In genomic region chr11:111422494-111423249, GRCh38 we compare ENCODE assay signal across 9 cellular contexts. TPM values are rescaled to one million over a fixed set of nuclear protein-coding genes. Genes with fewer than 3 reads are reported as not detected.
DNase-seq lines count a peak whose midpoint lies in the region; ATAC-seq and TF ChIP-seq lines count a peak whose summit lies in the region.
"Had no signal": no experiment of that assay in that cellular context is flagged by ENCODE, and none has a peak within 500 bp of the region (broad histone marks: within the 10 kb centered on the region; RNA-seq: fewer than 3 reads in every experiment).

No MANE protein-coding gene starts in this region.

- peak; percentile 90 for DNase-seq in HT-29 (ENCODE audit: low spot score)
- peak; percentile 57 to 63 for DNase-seq in PC-9
- DNase-seq in activated naive CD4-positive, alpha-beta T cell treated with anti-CD3 and anti-CD28 coated beads, Interleukin-2, amount 50 U/mL, for 72 hours (ENCODE audit: low spot score in 2 of 2): peak in 1 of 2 donors; percentile 67
- DNase-seq in hypothalamus (lab: John Stamatoyannopoulos, UW): peak in 38 of 51 donors; percentile 3 to 69 (median 32)
- DNase-seq in stimulated activated CD4-positive, alpha-beta T cell treated with anti-CD3 and anti-CD28 coated beads, Interleukin-1b, Interleukin-23, amount 100 ng/mL, for 48 hours: peak; percentile 47
- DNase-seq in immature natural killer cell: no peak

- peaks cover 0 to 4% of the 10 kb centered on the region in 2 donors for H3K9me3 Mint-ChIP-seq in activated naive CD4-positive, alpha-beta T cell treated with anti-CD3 and anti-CD28 coated beads, Interleukin-2, amount 50 U/mL, for 72 hours
- H3K9me3 Mint-ChIP-seq in immature natural killer cell: no peaks in the 10 kb centered on the region

- H3K4me3 ChIP-seq in DOHH2 (ENCODE audit: low read length): peak overlapping the region; percentile 16; the same call in 1 of the 2 replicates
- H3K4me3 ChIP-seq in PC-9: no peak overlapping the region

- peaks cover 11% of the 10 kb centered on the region; the same call in 1 of the 2 replicates for H3K9me3 ChIP-seq in DOHH2 (ENCODE audit: control insufficient read depth, insufficient read depth, low read length)
- no peaks in the 10 kb centered on the region for H3K9me3 ChIP-seq in PC-9 (ENCODE audit: insufficient read depth, low read depth)

- BruUV-seq in PC-9 (replicated peaks; lab: Mats Ljungman, UMichigan): no TSS peak

- intact Hi-C loops in PC-9 (cut with micrococcal nuclease; ENCODE audit: unreplicated experiment): loop anchor here (1.0 to 10.0 kb wide), 4 partner anchors 24 to 518 kb away; no protein-coding TSS in a partner anchor

- H3K27me3 Mint-ChIP-seq in immature natural killer cell (ENCODE audit: low read depth in 3 of 3): peaks cover 0 to 4% (median 2%) of the 10 kb centered on the region in 3 donors
- H3K27me3 Mint-ChIP-seq: activated naive CD8-positive, alpha-beta T cell had no signal

- POLR2A ChIA-PET in PC-9 (lab: Charles Lee; ENCODE audit: unreplicated experiment): no interaction called here

- ATAC-seq in GM21515 (IDR thresholded peaks at IDR 0.05; ENCODE audit: unreplicated experiment): peak; percentile 78
- ATAC-seq in activated naive CD4-positive, alpha-beta T cell treated with anti-CD3 and anti-CD28 coated beads, Interleukin-2, amount 50 U/mL, for 72 hours: peak; percentile 74 to 88

- CTCF ChIA-PET in PC-9 (lab: Charles Lee): interaction anchor here (0.6 kb wide), 1 partner anchor 61 kb away, joined by 3 read pairs; no protein-coding TSS in a partner anchor

- H3K27ac ChIP-seq in DOHH2 (ENCODE audit: low read depth, low read length): peak overlapping the region; percentile 69
- no peak overlapping the region for H3K27ac ChIP-seq in PC-9

- H3K4me1 Mint-ChIP-seq in immature natural killer cell: peaks cover 6 to 11% of the 10 kb centered on the region in 2 donors

- H2AFZ ChIP-seq in PC-9: no peak overlapping the region

- H3K36me3 Mint-ChIP-seq in activated naive CD4-positive, alpha-beta T cell treated with anti-CD3 and anti-CD28 coated beads, Interleukin-2, amount 50 U/mL, for 72 hours: peaks cover 0 to 14% of the 10 kb centered on the region in 2 donors
- no peaks in the 10 kb centered on the region for H3K36me3 Mint-ChIP-seq in immature natural killer cell

- no peak overlapping the region for H3K27ac Mint-ChIP-seq in activated naive CD4-positive, alpha-beta T cell treated with anti-CD3 and anti-CD28 coated beads, Interleukin-2, amount 50 U/mL, for 72 hours
- no peak overlapping the region for H3K27ac Mint-ChIP-seq in immature natural killer cell
- H3K27ac Mint-ChIP-seq: activated naive CD8-positive, alpha-beta T cell had no signal

- H3K27me3 ChIP-seq in DOHH2 (ENCODE audit: control insufficient read depth, low read length) (no peaks in the 10 kb centered on the region), PC-9 (ENCODE audit: insufficient read depth, low read depth) (no peaks in the 10 kb centered on the region)

- H3K9me2 ChIP-seq in DOHH2 (replicated peaks; ENCODE audit: control insufficient read depth, low read length) (no peaks in the 10 kb centered on the region), PC-9 (ENCODE audit: insufficient read depth) (no peaks in the 10 kb centered on the region)

- TF ChIP-seq CTCF in DOHH2 (IDR thresholded peaks at IDR 0.05; ENCODE audit: low read depth, low read length, poor library complexity, severe bottlenecking): peak; percentile 99
- TF ChIP-seq CTCF in PC-9 (conservative IDR thresholded peaks at IDR 0.05): peak; percentile 95

- peaks cover 25% of the 10 kb centered on the region for H3K79me2 ChIP-seq in DOHH2 (ENCODE audit: control insufficient read depth, low read length)
- no peaks in the 10 kb centered on the region for H3K79me2 ChIP-seq in PC-9 (ENCODE audit: low read depth)

- H3K36me3 ChIP-seq in DOHH2 (ENCODE audit: control insufficient read depth, low read length): peaks cover 15% of the 10 kb centered on the region
- H3K36me3 ChIP-seq in PC-9 (ENCODE audit: low read depth): no peaks in the 10 kb centered on the region

- H3K4me1 ChIP-seq in DOHH2 (ENCODE audit: control insufficient read depth, low read length) (peaks cover 70% of the 10 kb centered on the region), PC-9 (replicated peaks; ENCODE audit: insufficient read depth) (no peaks in the 10 kb centered on the region)

- H3K4me3 Mint-ChIP-seq in immature natural killer cell: no peak overlapping the region
- H3K4me3 Mint-ChIP-seq: activated naive CD8-positive, alpha-beta T cell had no signal

- H3K4me2 ChIP-seq in DOHH2 (ENCODE audit: low read length): peak overlapping the region; percentile 62
- H3K4me2 ChIP-seq in PC-9: no peak overlapping the region

- H3F3A ChIP-seq in DOHH2 (ENCODE audit: control insufficient read depth, insufficient read depth): peaks cover 17% of the 10 kb centered on the region
- H3F3A ChIP-seq in PC-9 (ENCODE audit: insufficient read depth, low read depth): no peaks in the 10 kb centered on the region

- no peaks in the 10 kb centered on the region for H4K20me1 ChIP-seq in DOHH2 (ENCODE audit: control insufficient read depth, insufficient read depth, low read depth, low read length)
- H4K20me1 ChIP-seq in PC-9 (ENCODE audit: insufficient read depth): no peaks in the 10 kb centered on the region

RNA-seq across cellular contexts. Expression of gene POU2AF1, which starts 43.6 kb away (rescaled TPM):
- total RNA-seq in HT-29 (2014; rRNA removed; shearing (Covaris generic)): 2.0 and 4.0 TPM in 2 replicates
- total RNA-seq in PC-9 (2021): 0.37 TPM in 1 of 2 replicates, not detected in the other
- 10 to 100 TPM in 1 of 2 donors, 1 to 10 TPM in 1; 3.2 to 11.0 TPM for total RNA-seq in activated naive CD4-positive, alpha-beta T cell treated with anti-CD3 and anti-CD28 coated beads, Interleukin-2, amount 50 U/mL, for 72 hours
- polyA plus RNA-seq in immature natural killer cell: under 1 TPM in 1 of 3 donors, not detected in 2; 0.09 TPM

Comparison
In these comparisons a context has a peak if more than half of its experiments do, and no peak if none do; other contexts are left out.
1. DNase-seq: peak in HT-29 (single experiment), PC-9 (2 of 2), hypothalamus (38 of 51) and stimulated activated CD4-positive, alpha-beta T cell treated with anti-CD3 and anti-CD28 coated beads, Interleukin-1b, Interleukin-23, amount 100 ng/mL, for 48 hours (single experiment); none in immature natural killer cell (0 of 3).